ENCODE assay signal across 18 cellular contexts in genomic region chr2:44931177-44931795, GRCh38. TPM values are rescaled to one million over a fixed set of nuclear protein-coding genes. Genes with fewer than 3 reads are reported as not detected.
DNase-seq lines count a peak whose midpoint lies in the region; ATAC-seq and TF ChIP-seq lines count a peak whose summit lies in the region.
"Had no signal": no experiment of that assay in that cellular context is flagged by ENCODE, and none has a peak within 500 bp of the region (broad histone marks: within the 10 kb centered on the region; RNA-seq: fewer than 3 reads in every experiment).

No MANE protein-coding gene starts in this region.

- H3K4me3 Mint-ChIP-seq in activated T-cell treated with anti-CD3 and anti-CD28 coated beads, Interleukin-2, amount 50 U/mL, for 72 hours, result peak overlapping the region; percentile 18 to 65
- H3K4me3 Mint-ChIP-seq in chondrocyte (ENCODE audit: unreplicated experiment) (no peak overlapping the region), naive B cell (peak overlapping the region in 5 of 8 donors; percentile 39 to 88 (median 77)), type B pancreatic cell (no peak overlapping the region)
- no peak overlapping the region for H3K4me3 Mint-ChIP-seq in activated T-cell treated with anti-CD3 and anti-CD28 coated beads, Interleukin-2, amount 50 U/mL, for 24 hours

- no peak for TF ChIP-seq CTCF in chondrocyte (IDR thresholded peaks at IDR 0.05)
- TF ChIP-seq CTCF in type B pancreatic cell (conservative IDR thresholded peaks at IDR 0.05), result no peak

- H3K27me3 Mint-ChIP-seq in activated T-cell treated with anti-CD3 and anti-CD28 coated beads, Interleukin-2, amount 50 U/mL, for 72 hours (ENCODE audit: low read depth), result peaks cover 87% of the 10 kb centered on the region
- H3K27me3 Mint-ChIP-seq in chondrocyte (ENCODE audit: low read depth), result peaks cover 72% of the 10 kb centered on the region
- peaks cover 61 to 84% (median 80%) of the 10 kb centered on the region in 3 donors for H3K27me3 Mint-ChIP-seq in naive B cell
- peaks cover 90% of the 10 kb centered on the region for H3K27me3 Mint-ChIP-seq in type B pancreatic cell
- peaks cover 86% of the 10 kb centered on the region for H3K27me3 Mint-ChIP-seq in activated T-cell treated with anti-CD3 and anti-CD28 coated beads, Interleukin-2, amount 50 U/mL, for 24 hours

- DNase-seq in activated T-cell treated with anti-CD3 and anti-CD28 coated beads, Interleukin-2, amount 50 U/mL, for 72 hours, result no peak
- DNase-seq in activated T-cell treated with anti-CD3 and anti-CD28 coated beads for 4 hours (no peak), chondrocyte (ENCODE audit: low spot score) (peak; percentile 26), naive B cell (no peak), type B pancreatic cell (ENCODE audit: extremely low spot score, unreplicated experiment) (no peak), DMS153 treated with DMSO at 0.1 percent for 48 hours (lab: John Stamatoyannopoulos, UW; ENCODE audit: unreplicated experiment) (no peak)
- no peak for DNase-seq in activated T-cell treated with anti-CD3 and anti-CD28 coated beads, Interleukin-2, amount 50 U/mL, for 24 hours
- DNase-seq: 8988T, EL, KG1, NCI-H1048, NCI-H2107, NCI-H226, NCI-H526 treated with DMSO at 0.1 percent for 48 hours, OCI-M1, RPMI8226 had no signal

- H3K4me1 Mint-ChIP-seq in activated T-cell treated with anti-CD3 and anti-CD28 coated beads, Interleukin-2, amount 50 U/mL, for 72 hours (ENCODE audit: low read depth), result peaks cover 40% of the 10 kb centered on the region
- H3K4me1 Mint-ChIP-seq in chondrocyte (ENCODE audit: low read depth) (peaks cover 26% of the 10 kb centered on the region), naive B cell (peaks cover 39 to 66% (median 53%) of the 10 kb centered on the region in 3 donors), type B pancreatic cell (ENCODE audit: unreplicated experiment) (peaks cover 12% of the 10 kb centered on the region)
- peaks cover 36% of the 10 kb centered on the region for H3K4me1 Mint-ChIP-seq in activated T-cell treated with anti-CD3 and anti-CD28 coated beads, Interleukin-2, amount 50 U/mL, for 24 hours (ENCODE audit: low read depth)

- no peaks in the 10 kb centered on the region for H3K36me3 Mint-ChIP-seq in activated T-cell treated with anti-CD3 and anti-CD28 coated beads, Interleukin-2, amount 50 U/mL, for 72 hours (ENCODE audit: insufficient read depth in 2 of 2)
- peaks cover 2% of the 10 kb centered on the region for H3K36me3 Mint-ChIP-seq in chondrocyte (ENCODE audit: low read depth)
- peaks cover 0 to 7% of the 10 kb centered on the region in 2 donors for H3K36me3 Mint-ChIP-seq in naive B cell
- H3K36me3 Mint-ChIP-seq in type B pancreatic cell, result no peaks in the 10 kb centered on the region
- H3K36me3 Mint-ChIP-seq in activated T-cell treated with anti-CD3 and anti-CD28 coated beads, Interleukin-2, amount 50 U/mL, for 24 hours (ENCODE audit: low read depth), result no peaks in the 10 kb centered on the region

- ATAC-seq in activated T-cell treated with anti-CD3 and anti-CD28 coated beads, Interleukin-2, amount 50 U/mL, for 72 hours (replicated peaks in 1 of 2), result no peak
- no peak for ATAC-seq in naive B cell (ENCODE audit: low read depth in 2 of 2)
- no peak for ATAC-seq in HG03095 (IDR thresholded peaks at IDR 0.05; ENCODE audit: unreplicated experiment)

- H3K27ac Mint-ChIP-seq in activated T-cell treated with anti-CD3 and anti-CD28 coated beads, Interleukin-2, amount 50 U/mL, for 72 hours, result no peak overlapping the region
- H3K27ac Mint-ChIP-seq in chondrocyte (ENCODE audit: unreplicated experiment), result no peak overlapping the region
- H3K27ac Mint-ChIP-seq in naive B cell, result peak overlapping the region in 2 of 6 donors; percentile 48 to 95
- H3K27ac Mint-ChIP-seq in type B pancreatic cell, result peak overlapping the region; percentile 34
- H3K27ac Mint-ChIP-seq in activated T-cell treated with anti-CD3 and anti-CD28 coated beads, Interleukin-2, amount 50 U/mL, for 24 hours, result no peak overlapping the region

- no peaks in the 10 kb centered on the region for H3K9me3 Mint-ChIP-seq in activated T-cell treated with anti-CD3 and anti-CD28 coated beads, Interleukin-2, amount 50 U/mL, for 72 hours
- H3K9me3 Mint-ChIP-seq in chondrocyte (ENCODE audit: low read depth) (no peaks in the 10 kb centered on the region), naive B cell (peaks cover 0 to 21% (median 7%) of the 10 kb centered on the region in 7 donors), type B pancreatic cell (no peaks in the 10 kb centered on the region)
- no peaks in the 10 kb centered on the region for H3K9me3 Mint-ChIP-seq in activated T-cell treated with anti-CD3 and anti-CD28 coated beads, Interleukin-2, amount 50 U/mL, for 24 hours

RNA-seq across cellular contexts. Expression of gene SIX3, which starts 10.2 kb away (rescaled TPM):
- total RNA-seq in activated T-cell treated with anti-CD3 and anti-CD28 coated beads, Interleukin-2, amount 50 U/mL, for 72 hours, result not detected
- not detected in 3 replicates for total RNA-seq in chondrocyte
- not detected for polyA plus RNA-seq in naive B cell (ENCODE audit: low read depth in 6 of 6)
- total RNA-seq in type B pancreatic cell (ENCODE audit: low replicate concordance), result 0.68 TPM in 1 of 2 replicates, not detected in the other
- total RNA-seq: M059J had no signal

Comparison
In these comparisons a context has a peak if more than half of its experiments do, and no peak if none do; other contexts are left out.
1. H3K4me3 Mint-ChIP-seq: peak in activated T-cell treated with anti-CD3 and anti-CD28 coated beads, Interleukin-2, amount 50 U/mL, for 72 hours (2 of 2) and naive B cell (5 of 8); none in chondrocyte (single experiment), type B pancreatic cell (single experiment) and activated T-cell treated with anti-CD3 and anti-CD28 coated beads, Interleukin-2, amount 50 U/mL, for 24 hours (single experiment).